22 cellular contexts compared by ENCODE assay signal in the genomic region with DNA sequence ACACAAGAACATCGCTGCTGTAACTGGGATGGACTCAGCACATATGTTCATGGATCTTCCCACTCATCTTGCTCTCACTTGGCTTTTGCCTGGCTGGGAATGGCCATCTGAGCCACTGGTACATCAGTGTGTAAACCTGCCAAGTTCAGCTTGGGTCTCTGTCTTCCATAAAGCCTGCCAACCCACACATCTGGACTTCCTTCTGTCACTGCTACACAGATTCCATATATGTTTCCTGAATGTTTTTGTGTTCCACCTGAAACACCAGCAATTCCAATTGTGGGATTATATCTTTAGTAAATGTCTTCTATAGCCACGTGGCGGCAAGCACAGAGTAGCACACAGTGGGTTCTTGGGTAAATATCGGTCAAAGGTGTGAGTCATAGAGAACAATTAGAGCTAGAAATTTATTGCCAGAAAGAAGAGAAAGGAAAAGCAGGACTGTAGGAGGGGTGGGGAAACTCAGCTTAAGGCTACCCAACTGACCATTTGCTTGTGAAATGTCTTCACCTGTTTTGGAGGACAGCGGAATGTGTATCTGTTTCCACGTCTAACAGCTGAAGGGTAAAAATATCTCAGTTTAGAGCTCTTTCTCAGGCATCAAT.
"Had no signal": no experiment of that assay in that cellular context is flagged by ENCODE, and none has a peak within 500 bp of the region (broad histone marks: within the 10 kb centered on the region; RNA-seq: fewer than 3 reads in every experiment).

No MANE protein-coding gene starts in this region.

- H3K36me3 ChIP-seq: cardiac muscle cell, heart right ventricle, right lobe of liver, upper lobe of left lung had no signal

- FAIRE-seq: TTC549 had no signal

- H3K27me3 ChIP-seq: cardiac muscle cell, right lobe of liver, testis, upper lobe of left lung had no signal

- H3K27ac ChIP-seq: cardiac muscle cell, heart right ventricle, right lobe of liver, testis, upper lobe of left lung had no signal

- H3K9me3 Mint-ChIP-seq: activated naive CD8-positive, alpha-beta T cell treated with anti-CD3 and anti-CD28 coated beads for 36 hours; neural crest cell had no signal

- H3K27ac Mint-ChIP-seq: activated naive CD8-positive, alpha-beta T cell treated with anti-CD3 and anti-CD28 coated beads for 36 hours; naive B cell; stimulated activated memory B cell treated with anti-CD40 and anti-IgM and Interleukin-4, amounts not matched to agents 10 μg/mL and 1 μg/mL and 100 μg/mL, for 72 hours had no signal

- H3K9me3 ChIP-seq: heart right ventricle, right lobe of liver, testis, upper lobe of left lung had no signal

- H3K4me1 ChIP-seq: heart right ventricle, testis, upper lobe of left lung had no signal

- H3K4me3 ChIP-seq: cardiac muscle cell, heart right ventricle, right lobe of liver, smooth muscle cell, testis, upper lobe of left lung had no signal

- DNase-seq: activated naive CD4-positive, alpha-beta T cell treated with Interleukin-2 at 50 U/mL for 16 hours; activated naive CD8-positive, alpha-beta T cell treated with anti-CD3 and anti-CD28 coated beads for 36 hours; activated T-cell treated with anti-CD3 and anti-CD28 coated beads, Interleukin-2, amount 50 U/mL, for 4 hours; effector CD4-positive, alpha-beta T cell; erythroblast; foreskin fibroblast; heart right ventricle; islet precursor cell; left cardiac atrium; mesenchymal stem cell; naive B cell; occipital lobe; right lobe of liver; stimulated activated CD4-positive, alpha-beta T cell treated with anti-CD3 and anti-CD28 coated beads, Interleukin-15, amount 100 ng/mL, for 24 hours; T-helper 1 cell; testis; upper lobe of left lung had no signal

- H3K4me3 Mint-ChIP-seq: activated naive CD8-positive, alpha-beta T cell treated with anti-CD3 and anti-CD28 coated beads for 36 hours; activated T-cell treated with anti-CD3 and anti-CD28 coated beads, Interleukin-2, amount 50 U/mL, for 4 hours; naive B cell; neural crest cell; stimulated activated memory B cell treated with anti-CD40 and anti-IgM and Interleukin-4, amounts not matched to agents 10 μg/mL and 1 μg/mL and 100 μg/mL, for 72 hours had no signal

- H3K27me3 Mint-ChIP-seq: stimulated activated memory B cell treated with anti-CD40 and anti-IgM and Interleukin-4, amounts not matched to agents 10 μg/mL and 1 μg/mL and 100 μg/mL, for 72 hours had no signal

- H3K4me1 Mint-ChIP-seq: activated naive CD8-positive, alpha-beta T cell treated with anti-CD3 and anti-CD28 coated beads for 36 hours; naive B cell; neural crest cell; stimulated activated memory B cell treated with anti-CD40 and anti-IgM and Interleukin-4, amounts not matched to agents 10 μg/mL and 1 μg/mL and 100 μg/mL, for 72 hours had no signal

- H3K36me3 Mint-ChIP-seq: activated naive CD8-positive, alpha-beta T cell treated with anti-CD3 and anti-CD28 coated beads for 36 hours; naive B cell; stimulated activated memory B cell treated with anti-CD40 and anti-IgM and Interleukin-4, amounts not matched to agents 10 μg/mL and 1 μg/mL and 100 μg/mL, for 72 hours had no signal

- H3K4me2 ChIP-seq: smooth muscle cell had no signal
